8 cellular contexts compared by ENCODE assay signal in genomic region chr17:81685108-81685507, GRCh38. TPM values are rescaled to one million over a fixed set of nuclear protein-coding genes. Genes with fewer than 3 reads are reported as not detected.
DNase-seq lines count a peak whose midpoint lies in the region; ATAC-seq and TF ChIP-seq lines count a peak whose summit lies in the region.

No MANE protein-coding gene starts in this region.

- H3K9me3 ChIP-seq in gastrocnemius medialis (no peaks in the 10 kb centered on the region), left lung (no peaks in the 10 kb centered on the region)

- H3K36me3 ChIP-seq in gastrocnemius medialis (peaks cover 0 to 45% of the 10 kb centered on the region in 2 donors), left lung (peaks cover 0 to 60% of the 10 kb centered on the region in 2 donors)

- H3K27me3 ChIP-seq in gastrocnemius medialis (no peaks in the 10 kb centered on the region), left lung (no peaks in the 10 kb centered on the region)

- peak overlapping the region; percentile 91; the same call in 1 of the 2 replicates for H3K27ac ChIP-seq in VCaP
- H3K27ac ChIP-seq in gastrocnemius medialis, result peak overlapping the region in 1 of 4 donors; percentile 86
- peak overlapping the region in 1 of 2 donors; percentile 87 for H3K27ac ChIP-seq in left lung

- DNase-seq in activated T-cell treated with anti-CD3 and anti-CD28 coated beads for 24 hours (ENCODE audit: low read depth), result peak; percentile 45
- DNase-seq in activated T-cell treated with anti-CD3 and anti-CD28 coated beads, Interleukin-2, amount 50 U/mL, for 1 hour, result no peak
- no peak for DNase-seq in gastrocnemius medialis
- no peak for DNase-seq in effector CD4-positive, alpha-beta T cell
- no peak for DNase-seq in left lung
- no peak for DNase-seq in LoVo (ENCODE audit: low spot score)

- peak; percentile 65 for ATAC-seq in esophagus mucosa
- no peak for ATAC-seq in gastrocnemius medialis
- ATAC-seq in left lung, result no peak

- intact Hi-C loops in gastrocnemius medialis (cut with DNase I; ENCODE audit: low total_unique reads), result no loop called here
- intact Hi-C loops in left lung (cut with DNase I), result no loop called here

- no peak for TF ChIP-seq CTCF in VCaP (conservative IDR thresholded peaks at IDR 0.05)
- no peak for TF ChIP-seq CTCF in gastrocnemius medialis (IDR thresholded peaks at IDR 0.05 in 4 of 5, conservative IDR thresholded peaks at IDR 0.05 in 1 of 5)
- no peak for TF ChIP-seq CTCF in left lung (IDR thresholded peaks at IDR 0.05)

- in situ Hi-C loops in gastrocnemius medialis (cut with MboI; ENCODE audit: low sequenced_read_pairs in 4 of 4), result no loop called here

- H3K4me3 ChIP-seq in gastrocnemius medialis, result peak overlapping the region; percentile 90 to 99 (median 97)
- peak overlapping the region in 1 of 2 donors; percentile 93 for H3K4me3 ChIP-seq in left lung

- no peak for TF ChIP-seq POLR2A in gastrocnemius medialis (IDR thresholded peaks at IDR 0.05)

- H3K4me1 ChIP-seq in gastrocnemius medialis (peaks cover 23 to 27% of the 10 kb centered on the region in 2 donors), left lung (peaks cover 14 to 34% of the 10 kb centered on the region in 2 donors)

RNA-seq across cellular contexts. Expression of gene HGS, which starts 1.3 kb away (rescaled TPM):
- total RNA-seq in esophagus mucosa (62.5 TPM), gastrocnemius medialis (100 to 1,000 TPM in 3 of 4 donors, 10 to 100 TPM in 1; 62.1 to 150 (median 113) TPM), left lung (100 to 1,000 TPM in 1 of 2 donors, 10 to 100 TPM in 1; 94.6 to 123 TPM)

RNA-seq across cellular contexts. Expression of gene ARL16, which starts 1.5 kb away (rescaled TPM):
- 24.3 TPM for total RNA-seq in esophagus mucosa
- total RNA-seq in gastrocnemius medialis, result 10 to 100 TPM; 12.9 to 23.6 (median 20.0) TPM
- total RNA-seq in left lung, result 10 to 100 TPM; 22.5 to 27.0 TPM

RNA-seq across cellular contexts. Expression of gene MRPL12, which starts 18.1 kb away (rescaled TPM):
- total RNA-seq in esophagus mucosa, result 89.5 TPM
- 100 to 1,000 TPM in 2 of 4 donors, 10 to 100 TPM in 2; 79.1 to 117 (median 94.1) TPM for total RNA-seq in gastrocnemius medialis
- 10 to 100 TPM; 45.0 to 72.2 TPM for total RNA-seq in left lung

RNA-seq across cellular contexts. Expression of gene CCDC137, which starts 18.6 kb away (rescaled TPM):
- total RNA-seq in esophagus mucosa, result 21.4 TPM
- 10 to 100 TPM in 2 of 4 donors, 1 to 10 TPM in 2; 6.7 to 17.1 (median 11.2) TPM for total RNA-seq in gastrocnemius medialis
- 10 to 100 TPM; 15.4 to 19.9 TPM for total RNA-seq in left lung

RNA-seq across cellular contexts. Expression of gene OXLD1, which starts 18.7 kb away (rescaled TPM):
- 22.4 TPM for total RNA-seq in esophagus mucosa
- 10 to 100 TPM; 15.5 to 32.2 (median 22.2) TPM for total RNA-seq in gastrocnemius medialis
- 10 to 100 TPM; 26.2 to 33.8 TPM for total RNA-seq in left lung
